Comparison of ENCODE assay signal across 12 cellular contexts in genomic region chr4:142563682-142564291, GRCh38.
DNase-seq lines count a peak whose midpoint lies in the region; FAIRE-seq and TF ChIP-seq lines count a peak whose summit lies in the region.
"Had no signal": no experiment of that assay in that cellular context is flagged by ENCODE, and none has a peak within 500 bp of the region (broad histone marks: within the 10 kb centered on the region; RNA-seq: fewer than 3 reads in every experiment).

No MANE protein-coding gene starts in this region.

- H3K4me1 Mint-ChIP-seq in activated naive CD4-positive, alpha-beta T cell treated with anti-CD3 and anti-CD28 coated beads, Interleukin-2, amount 50 U/mL, for 24 hours: peaks cover 59% of the 10 kb centered on the region

- H3K27ac ChIP-seq in effector memory CD4-positive, alpha-beta T cell (ENCODE audit: insufficient read depth, low read length, poor library complexity, severe bottlenecking): peak overlapping the region; percentile 75
- H3K27ac ChIP-seq in kidney (ENCODE audit: low read depth in 2 of 2, low read length in 2 of 2): no peak overlapping the region
- H3K27ac ChIP-seq: transverse colon had no signal

- no peaks in the 10 kb centered on the region for H3K36me3 ChIP-seq in effector memory CD4-positive, alpha-beta T cell (ENCODE audit: control insufficient read depth, insufficient read depth, low read length)
- no peaks in the 10 kb centered on the region for H3K36me3 ChIP-seq in kidney (ENCODE audit: control insufficient read depth in 1 of 2, insufficient read depth in 2 of 2, low read length in 2 of 2)
- H3K36me3 ChIP-seq: transverse colon had no signal

- H3K9ac ChIP-seq in kidney (ENCODE audit: low read length in 2 of 2): no peak overlapping the region

- H3K4me3 ChIP-seq in effector memory CD4-positive, alpha-beta T cell (ENCODE audit: insufficient read depth, low read depth, low read length, poor library complexity, severe bottlenecking): no peak overlapping the region
- H3K4me3 ChIP-seq in skeletal muscle cell (ENCODE audit: low read depth, low read length): no peak overlapping the region
- no peak overlapping the region for H3K4me3 ChIP-seq in kidney (ENCODE audit: low read length in 2 of 2)
- H3K4me3 ChIP-seq: transverse colon had no signal

- peaks cover 32% of the 10 kb centered on the region for H3K4me1 ChIP-seq in effector memory CD4-positive, alpha-beta T cell (ENCODE audit: control insufficient read depth, insufficient read depth, low read length, poor library complexity, severe bottlenecking)
- peaks cover 0 to 4% of the 10 kb centered on the region in 2 donors for H3K4me1 ChIP-seq in kidney (ENCODE audit: control insufficient read depth in 1 of 2, insufficient read depth in 1 of 2, low read depth in 1 of 2, low read length in 2 of 2)

- no peaks in the 10 kb centered on the region for H3K9me3 Mint-ChIP-seq in activated naive CD4-positive, alpha-beta T cell treated with anti-CD3 and anti-CD28 coated beads, Interleukin-2, amount 50 U/mL, for 24 hours

- no peaks in the 10 kb centered on the region for H3K27me3 Mint-ChIP-seq in activated naive CD4-positive, alpha-beta T cell treated with anti-CD3 and anti-CD28 coated beads, Interleukin-2, amount 50 U/mL, for 24 hours

- H3K4me3 Mint-ChIP-seq in activated naive CD4-positive, alpha-beta T cell treated with anti-CD3 and anti-CD28 coated beads, Interleukin-2, amount 50 U/mL, for 24 hours: peak overlapping the region; percentile 72

- no peak for FAIRE-seq in kidney (lab: Jason Lieb, UNC)

- peaks cover 4% of the 10 kb centered on the region for H3K36me3 Mint-ChIP-seq in activated naive CD4-positive, alpha-beta T cell treated with anti-CD3 and anti-CD28 coated beads, Interleukin-2, amount 50 U/mL, for 24 hours

- DNase-seq in activated naive CD4-positive, alpha-beta T cell treated with anti-CD3 and anti-CD28 coated beads, Interleukin-2, amount 50 U/mL, for 16 hours: no peak
- DNase-seq in LHCN-M2 (ENCODE audit: low read depth) (peak; percentile 79), skeletal muscle cell (ENCODE audit: low read depth) (peak; percentile 44), NCI-H524 (lab: John Stamatoyannopoulos, UW) (no peak), kidney (no peak)
- DNase-seq in effector memory CD4-positive, alpha-beta T cell: no peak
- no peak for DNase-seq in stimulated activated naive CD4-positive, alpha-beta T cell (lab: John Stamatoyannopoulos, UW)
- DNase-seq: MM.1S, NCI-H524 treated with DMSO at 0.1 percent for 48 hours, right cardiac atrium, transverse colon had no signal

- no peaks in the 10 kb centered on the region for H3K9me3 ChIP-seq in effector memory CD4-positive, alpha-beta T cell (ENCODE audit: control insufficient read depth, low read length)
- H3K9me3 ChIP-seq in kidney (ENCODE audit: control insufficient read depth in 1 of 2, low read length in 2 of 2): no peaks in the 10 kb centered on the region
- H3K9me3 ChIP-seq: transverse colon had no signal

- peak overlapping the region; percentile 94 for H3K27ac Mint-ChIP-seq in activated naive CD4-positive, alpha-beta T cell treated with anti-CD3 and anti-CD28 coated beads, Interleukin-2, amount 50 U/mL, for 24 hours

- no peak for TF ChIP-seq CTCF in kidney (IDR thresholded peaks at IDR 0.05; ENCODE audit: borderline replicate concordance, extremely low read depth, insufficient read depth)

- no peaks in the 10 kb centered on the region for H3K27me3 ChIP-seq in effector memory CD4-positive, alpha-beta T cell (replicated peaks; ENCODE audit: control insufficient read depth, insufficient read depth, low read length, poor library complexity, severe bottlenecking)
- H3K27me3 ChIP-seq: transverse colon had no signal

- intact Hi-C loops in kidney (cut with DNase I): no loop called here

Comparison
In these comparisons a context has a peak if more than half of its experiments do, and no peak if none do; other contexts are left out.
1. DNase-seq: peak in LHCN-M2 (single experiment) and skeletal muscle cell (single experiment); none in activated naive CD4-positive, alpha-beta T cell treated with anti-CD3 and anti-CD28 coated beads, Interleukin-2, amount 50 U/mL, for 16 hours (single experiment), effector memory CD4-positive, alpha-beta T cell (0 of 3), NCI-H524 (0 of 2), kidney (single experiment) and stimulated activated naive CD4-positive, alpha-beta T cell (0 of 6).